1 cellular context compared by ENCODE assay signal in the genomic region with DNA sequence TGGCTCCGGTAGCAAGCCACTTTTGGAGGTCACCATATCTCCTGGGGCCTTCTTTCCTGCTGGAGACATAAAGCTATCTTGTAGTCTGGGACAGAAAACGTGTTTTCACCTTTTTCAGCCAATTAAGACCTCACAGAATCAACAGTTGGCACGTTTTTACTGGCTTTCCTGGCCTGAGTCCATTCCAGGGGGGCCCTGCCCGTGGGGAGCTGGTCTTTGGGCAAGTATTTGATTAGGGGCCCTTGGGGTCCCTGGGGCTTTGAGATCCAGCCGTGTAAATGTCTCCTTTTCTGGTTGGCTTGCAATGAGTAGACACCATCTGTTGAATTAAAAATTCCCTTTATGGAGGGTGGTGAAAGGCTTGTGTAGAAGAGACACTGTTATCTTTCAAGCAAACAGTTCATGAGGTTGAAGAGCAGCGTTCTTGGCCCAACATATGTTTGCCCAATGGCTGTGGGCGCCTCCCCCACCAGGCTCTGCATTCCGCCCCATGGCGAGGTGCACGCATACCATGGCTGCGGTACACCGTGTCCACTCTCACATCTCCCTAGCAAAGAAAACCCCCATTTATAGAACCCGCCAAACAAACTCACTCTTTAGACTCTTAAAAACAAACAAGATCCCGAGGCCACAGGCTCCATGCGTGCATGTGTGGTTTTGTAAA.
TF ChIP-seq lines count a peak whose summit lies in the region.

No MANE protein-coding gene starts in this region.

TF ChIP-seq in HepG2, 621 proteins besides CTCF, POLR2A, EP300 and RAD21 (continued from another document):
- TF ChIP-seq, protein P1, sequence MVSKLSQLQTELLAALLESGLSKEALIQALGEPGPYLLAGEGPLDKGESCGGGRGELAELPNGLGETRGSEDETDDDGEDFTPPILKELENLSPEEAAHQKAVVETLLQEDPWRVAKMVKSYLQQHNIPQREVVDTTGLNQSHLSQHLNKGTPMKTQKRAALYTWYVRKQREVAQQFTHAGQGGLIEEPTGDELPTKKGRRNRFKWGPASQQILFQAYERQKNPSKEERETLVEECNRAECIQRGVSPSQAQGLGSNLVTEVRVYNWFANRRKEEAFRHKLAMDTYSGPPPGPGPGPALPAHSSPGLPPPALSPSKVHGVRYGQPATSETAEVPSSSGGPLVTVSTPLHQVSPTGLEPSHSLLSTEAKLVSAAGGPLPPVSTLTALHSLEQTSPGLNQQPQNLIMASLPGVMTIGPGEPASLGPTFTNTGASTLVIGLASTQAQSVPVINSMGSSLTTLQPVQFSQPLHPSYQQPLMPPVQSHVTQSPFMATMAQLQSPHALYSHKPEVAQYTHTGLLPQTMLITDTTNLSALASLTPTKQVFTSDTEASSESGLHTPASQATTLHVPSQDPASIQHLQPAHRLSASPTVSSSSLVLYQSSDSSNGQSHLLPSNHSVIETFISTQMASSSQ (IDR thresholded peaks at IDR 0.05; ENCODE audit: low read depth): peak; percentile 65; the same call in 1 of the 2 replicates
- TF ChIP-seq, protein P1 (CRISPR knock-in tag; IDR thresholded peaks at IDR 0.05; ENCODE audit: borderline replicate concordance): peak; percentile 87
- TF ChIP-seq ZNF543 (CRISPR knock-in tag; IDR thresholded peaks at IDR 0.05) (peak; percentile 79; the same call in 1 of the 2 replicates), THYN1 (CRISPR knock-in tag; IDR thresholded peaks at IDR 0.05; ENCODE audit: borderline replicate concordance, low read depth) (0 out of 2 replicates have a peak, but pooled peaks have one; percentile 54), ZSCAN21 (CRISPR knock-in tag; IDR thresholded peaks at IDR 0.05; ENCODE audit: borderline replicate concordance) (peak; percentile 96), RBAK (CRISPR knock-in tag; IDR thresholded peaks at IDR 0.05) (no peak), ZBTB26 (CRISPR knock-in tag; IDR thresholded peaks at IDR 0.05; ENCODE audit: borderline replicate concordance) (peak; percentile 78; the same call in 1 of the 2 replicates), ZNF142 (CRISPR knock-in tag; IDR thresholded peaks at IDR 0.05) (no peak), JUNB (CRISPR knock-in tag; IDR thresholded peaks at IDR 0.05; ENCODE audit: borderline replicate concordance) (peak; percentile 59; the same call in 1 of the 2 replicates), MIER3 (CRISPR knock-in tag; IDR thresholded peaks at IDR 0.05; ENCODE audit: borderline replicate concordance) (peak; percentile 83; the same call in 1 of the 2 replicates), CAMTA2 (CRISPR knock-in tag; IDR thresholded peaks at IDR 0.05; ENCODE audit: borderline replicate concordance) (0 out of 2 replicates have a peak, but pooled peaks have one; percentile 22), CEBPZ (IDR thresholded peaks at IDR 0.05; ENCODE audit: low read length) (no peak), ZNF660 (CRISPR knock-in tag; IDR thresholded peaks at IDR 0.05; ENCODE audit: borderline replicate concordance, low read depth) (no peak), MAZ (IDR thresholded peaks at IDR 0.05; ENCODE audit: borderline replicate concordance, low read depth, low read length) (peak; percentile 54; the same call in 1 of the 2 replicates), MAZ (CRISPR knock-in tag; IDR thresholded peaks at IDR 0.05; ENCODE audit: low read depth) (peak; percentile 36; the same call in 1 of the 2 replicates), ZNF773 (CRISPR knock-in tag; IDR thresholded peaks at IDR 0.05; ENCODE audit: borderline replicate concordance) (no peak), ZNF720 (CRISPR knock-in tag; IDR thresholded peaks at IDR 0.05) (no peak), HDAC2 (CRISPR knock-in tag; IDR thresholded peaks at IDR 0.05) (peak; percentile 87), ZBTB14 (CRISPR knock-in tag; IDR thresholded peaks at IDR 0.05) (no peak), ZNF616 (CRISPR knock-in tag; IDR thresholded peaks at IDR 0.05; ENCODE audit: low read depth) (0 out of 2 replicates have a peak, but pooled peaks have one; percentile 46), ZFP62 (CRISPR knock-in tag; IDR thresholded peaks at IDR 0.05) (no peak), PITX1 (CRISPR knock-in tag; IDR thresholded peaks at IDR 0.05) (peak; percentile 92)
- TF ChIP-seq, protein P2, sequence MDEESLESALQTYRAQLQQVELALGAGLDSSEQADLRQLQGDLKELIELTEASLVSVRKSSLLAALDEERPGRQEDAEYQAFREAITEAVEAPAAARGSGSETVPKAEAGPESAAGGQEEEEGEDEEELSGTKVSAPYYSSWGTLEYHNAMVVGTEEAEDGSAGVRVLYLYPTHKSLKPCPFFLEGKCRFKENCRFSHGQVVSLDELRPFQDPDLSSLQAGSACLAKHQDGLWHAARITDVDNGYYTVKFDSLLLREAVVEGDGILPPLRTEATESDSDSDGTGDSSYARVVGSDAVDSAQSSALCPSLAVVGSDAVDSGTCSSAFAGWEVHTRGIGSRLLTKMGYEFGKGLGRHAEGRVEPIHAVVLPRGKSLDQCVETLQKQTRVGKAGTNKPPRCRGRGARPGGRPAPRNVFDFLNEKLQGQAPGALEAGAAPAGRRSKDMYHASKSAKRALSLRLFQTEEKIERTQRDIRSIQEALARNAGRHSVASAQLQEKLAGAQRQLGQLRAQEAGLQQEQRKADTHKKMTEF (CRISPR knock-in tag; IDR thresholded peaks at IDR 0.05): peak; percentile 87; the same call in 1 of the 2 replicates
TF ChIP-seq in HepG2: peak in this region for 285.
